In the genomic region with DNA sequence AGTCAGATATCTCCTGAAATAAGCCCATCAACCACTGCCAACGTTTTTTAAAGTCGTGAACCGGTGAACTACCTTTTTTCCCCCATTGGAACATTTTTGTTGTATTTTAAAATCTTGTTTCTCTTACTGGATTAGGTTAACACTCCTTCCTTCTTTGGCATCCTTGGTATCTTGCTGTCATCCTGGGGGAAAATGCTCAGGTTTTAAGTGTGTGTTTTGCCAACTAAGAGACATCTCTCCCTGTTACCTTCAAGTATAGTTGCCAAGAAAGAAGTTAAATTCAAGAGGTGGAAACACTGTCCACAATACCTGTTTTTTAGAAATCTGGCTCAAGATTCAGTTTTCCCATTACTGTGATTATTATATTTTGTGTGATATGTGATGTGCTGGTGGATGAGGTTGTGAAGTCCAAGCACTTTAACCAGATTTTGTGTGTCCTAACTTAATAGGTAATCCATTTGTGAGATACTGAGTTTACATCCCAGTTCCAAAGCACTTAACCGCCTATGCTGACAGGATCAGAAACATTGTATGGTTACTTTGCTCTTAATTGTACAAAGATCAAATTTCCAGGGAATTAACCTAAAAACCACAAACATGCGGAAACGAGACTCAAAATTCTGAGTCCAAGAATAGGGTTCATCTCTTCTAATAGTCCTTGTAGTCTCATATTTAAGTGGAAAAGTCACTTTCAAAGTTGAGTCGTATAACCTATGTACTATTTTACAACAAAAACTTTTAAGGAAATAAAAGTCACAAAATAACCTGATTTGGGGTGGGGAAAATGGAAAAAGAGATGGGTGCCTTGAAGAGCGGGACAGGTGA, we compare ENCODE assay signal across 1 cellular context.
TF ChIP-seq lines count a peak whose summit lies in the region.

No MANE protein-coding gene starts in this region.

TF ChIP-seq in HepG2, 621 proteins besides CTCF, POLR2A, EP300 and RAD21 (continued from another document and continues in another):
- TF ChIP-seq, protein P1, sequence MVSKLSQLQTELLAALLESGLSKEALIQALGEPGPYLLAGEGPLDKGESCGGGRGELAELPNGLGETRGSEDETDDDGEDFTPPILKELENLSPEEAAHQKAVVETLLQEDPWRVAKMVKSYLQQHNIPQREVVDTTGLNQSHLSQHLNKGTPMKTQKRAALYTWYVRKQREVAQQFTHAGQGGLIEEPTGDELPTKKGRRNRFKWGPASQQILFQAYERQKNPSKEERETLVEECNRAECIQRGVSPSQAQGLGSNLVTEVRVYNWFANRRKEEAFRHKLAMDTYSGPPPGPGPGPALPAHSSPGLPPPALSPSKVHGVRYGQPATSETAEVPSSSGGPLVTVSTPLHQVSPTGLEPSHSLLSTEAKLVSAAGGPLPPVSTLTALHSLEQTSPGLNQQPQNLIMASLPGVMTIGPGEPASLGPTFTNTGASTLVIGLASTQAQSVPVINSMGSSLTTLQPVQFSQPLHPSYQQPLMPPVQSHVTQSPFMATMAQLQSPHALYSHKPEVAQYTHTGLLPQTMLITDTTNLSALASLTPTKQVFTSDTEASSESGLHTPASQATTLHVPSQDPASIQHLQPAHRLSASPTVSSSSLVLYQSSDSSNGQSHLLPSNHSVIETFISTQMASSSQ (IDR thresholded peaks at IDR 0.05; ENCODE audit: low read depth), result peak; percentile 97
- TF ChIP-seq, protein P1 (CRISPR knock-in tag; IDR thresholded peaks at IDR 0.05; ENCODE audit: borderline replicate concordance), result peak; percentile 97
- 0 out of 2 replicates have a peak, but pooled peaks have one; percentile 22 for TF ChIP-seq ZNF317 (CRISPR knock-in tag; IDR thresholded peaks at IDR 0.05)
- TF ChIP-seq ZNF20 (CRISPR knock-in tag; IDR thresholded peaks at IDR 0.05), result no peak
- TF ChIP-seq ZNF24 (IDR thresholded peaks at IDR 0.05), result no peak
- TF ChIP-seq ATF7-NPFF (CRISPR knock-in tag; IDR thresholded peaks at IDR 0.05; ENCODE audit: low read depth), result no peak
- TF ChIP-seq ZNF772 (CRISPR knock-in tag; IDR thresholded peaks at IDR 0.05), result no peak
- TF ChIP-seq, protein P2, sequence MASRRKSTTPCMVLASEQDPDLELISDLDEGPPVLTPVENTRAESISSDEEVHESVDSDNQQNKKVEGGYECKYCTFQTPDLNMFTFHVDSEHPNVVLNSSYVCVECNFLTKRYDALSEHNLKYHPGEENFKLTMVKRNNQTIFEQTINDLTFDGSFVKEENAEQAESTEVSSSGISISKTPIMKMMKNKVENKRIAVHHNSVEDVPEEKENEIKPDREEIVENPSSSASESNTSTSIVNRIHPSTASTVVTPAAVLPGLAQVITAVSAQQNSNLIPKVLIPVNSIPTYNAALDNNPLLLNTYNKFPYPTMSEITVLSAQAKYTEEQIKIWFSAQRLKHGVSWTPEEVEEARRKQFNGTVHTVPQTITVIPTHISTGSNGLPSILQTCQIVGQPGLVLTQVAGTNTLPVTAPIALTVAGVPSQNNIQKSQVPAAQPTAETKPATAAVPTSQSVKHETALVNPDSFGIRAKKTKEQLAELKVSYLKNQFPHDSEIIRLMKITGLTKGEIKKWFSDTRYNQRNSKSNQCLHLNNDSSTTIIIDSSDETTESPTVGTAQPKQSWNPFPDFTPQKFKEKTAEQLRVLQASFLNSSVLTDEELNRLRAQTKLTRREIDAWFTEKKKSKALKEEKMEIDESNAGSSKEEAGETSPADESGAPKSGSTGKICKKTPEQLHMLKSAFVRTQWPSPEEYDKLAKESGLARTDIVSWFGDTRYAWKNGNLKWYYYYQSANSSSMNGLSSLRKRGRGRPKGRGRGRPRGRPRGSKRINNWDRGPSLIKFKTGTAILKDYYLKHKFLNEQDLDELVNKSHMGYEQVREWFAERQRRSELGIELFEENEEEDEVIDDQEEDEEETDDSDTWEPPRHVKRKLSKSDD (CRISPR knock-in tag; IDR thresholded peaks at IDR 0.05; ENCODE audit: low read depth), result no peak
- 0 out of 2 replicates have a peak, but pooled peaks have one; percentile 61 for TF ChIP-seq ZFP1 (CRISPR knock-in tag; IDR thresholded peaks at IDR 0.05)
- TF ChIP-seq JUNB (CRISPR knock-in tag; IDR thresholded peaks at IDR 0.05; ENCODE audit: borderline replicate concordance), result no peak
- no peak for TF ChIP-seq ZNF530 (CRISPR knock-in tag; IDR thresholded peaks at IDR 0.05; ENCODE audit: low read depth)
- TF ChIP-seq ZNF136 (CRISPR knock-in tag; IDR thresholded peaks at IDR 0.05; ENCODE audit: low read depth), result no peak
- no peak for TF ChIP-seq SMARCE1 (IDR thresholded peaks at IDR 0.05; ENCODE audit: borderline replicate concordance)
- TF ChIP-seq HOXA5 (CRISPR knock-in tag; IDR thresholded peaks at IDR 0.05), result no peak
- no peak for TF ChIP-seq KDM5A (IDR thresholded peaks at IDR 0.05; ENCODE audit: borderline replicate concordance, low read length)
- no peak for TF ChIP-seq FOSL2 (CRISPR knock-in tag; IDR thresholded peaks at IDR 0.05)
- TF ChIP-seq SYNCRIP (IDR thresholded peaks at IDR 0.05; ENCODE audit: insufficient read depth, low read depth, low read length), result no peak
- no peak for TF ChIP-seq ARNT2 (CRISPR knock-in tag; IDR thresholded peaks at IDR 0.05; ENCODE audit: low read depth)
- no peak for TF ChIP-seq KDM5B (CRISPR knock-in tag; IDR thresholded peaks at IDR 0.05; ENCODE audit: borderline replicate concordance)
- TF ChIP-seq ZNF510 (CRISPR knock-in tag; IDR thresholded peaks at IDR 0.05; ENCODE audit: low read depth), result 0 out of 2 replicates have a peak, but pooled peaks have one; percentile 60
- no peak for TF ChIP-seq RFX3 (CRISPR knock-in tag; IDR thresholded peaks at IDR 0.05)
- TF ChIP-seq NCOA5 (CRISPR knock-in tag; IDR thresholded peaks at IDR 0.05), result no peak
- peak; percentile 9; the same call in 1 of the 2 replicates for TF ChIP-seq ZNF512B (CRISPR knock-in tag; IDR thresholded peaks at IDR 0.05; ENCODE audit: borderline replicate concordance)
- TF ChIP-seq ZNF878 (CRISPR knock-in tag; IDR thresholded peaks at IDR 0.05), result no peak
- no peak for TF ChIP-seq ZNF883 (CRISPR knock-in tag; IDR thresholded peaks at IDR 0.05; ENCODE audit: not compliant biosample characterization)
- no peak for TF ChIP-seq NR3C1 (CRISPR knock-in tag; IDR thresholded peaks at IDR 0.05)
- TF ChIP-seq ZNF781 (CRISPR knock-in tag; IDR thresholded peaks at IDR 0.05; ENCODE audit: borderline replicate concordance, not compliant biosample characterization), result no peak
- TF ChIP-seq BCL6 (CRISPR knock-in tag; IDR thresholded peaks at IDR 0.05), result peak; percentile 83
- TF ChIP-seq, protein P3, sequence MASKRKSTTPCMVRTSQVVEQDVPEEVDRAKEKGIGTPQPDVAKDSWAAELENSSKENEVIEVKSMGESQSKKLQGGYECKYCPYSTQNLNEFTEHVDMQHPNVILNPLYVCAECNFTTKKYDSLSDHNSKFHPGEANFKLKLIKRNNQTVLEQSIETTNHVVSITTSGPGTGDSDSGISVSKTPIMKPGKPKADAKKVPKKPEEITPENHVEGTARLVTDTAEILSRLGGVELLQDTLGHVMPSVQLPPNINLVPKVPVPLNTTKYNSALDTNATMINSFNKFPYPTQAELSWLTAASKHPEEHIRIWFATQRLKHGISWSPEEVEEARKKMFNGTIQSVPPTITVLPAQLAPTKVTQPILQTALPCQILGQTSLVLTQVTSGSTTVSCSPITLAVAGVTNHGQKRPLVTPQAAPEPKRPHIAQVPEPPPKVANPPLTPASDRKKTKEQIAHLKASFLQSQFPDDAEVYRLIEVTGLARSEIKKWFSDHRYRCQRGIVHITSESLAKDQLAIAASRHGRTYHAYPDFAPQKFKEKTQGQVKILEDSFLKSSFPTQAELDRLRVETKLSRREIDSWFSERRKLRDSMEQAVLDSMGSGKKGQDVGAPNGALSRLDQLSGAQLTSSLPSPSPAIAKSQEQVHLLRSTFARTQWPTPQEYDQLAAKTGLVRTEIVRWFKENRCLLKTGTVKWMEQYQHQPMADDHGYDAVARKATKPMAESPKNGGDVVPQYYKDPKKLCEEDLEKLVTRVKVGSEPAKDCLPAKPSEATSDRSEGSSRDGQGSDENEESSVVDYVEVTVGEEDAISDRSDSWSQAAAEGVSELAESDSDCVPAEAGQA (IDR thresholded peaks at IDR 0.05; ENCODE audit: low read depth), result no peak
- TF ChIP-seq, protein P3 (CRISPR knock-in tag; IDR thresholded peaks at IDR 0.05; ENCODE audit: borderline replicate concordance), result no peak
- TF ChIP-seq CREB1 (IDR thresholded peaks at IDR 0.05), result no peak
- TF ChIP-seq CREB1 (CRISPR knock-in tag; IDR thresholded peaks at IDR 0.05), result peak; percentile 52; the same call in 1 of the 2 replicates
- TF ChIP-seq ZNF432 (CRISPR knock-in tag; IDR thresholded peaks at IDR 0.05; ENCODE audit: borderline replicate concordance), result no peak
- no peak for TF ChIP-seq ZNF276 (CRISPR knock-in tag; IDR thresholded peaks at IDR 0.05; ENCODE audit: low read depth)
- no peak for TF ChIP-seq SSRP1 (CRISPR knock-in tag; IDR thresholded peaks at IDR 0.05)
- no peak for TF ChIP-seq ZNF10 (CRISPR knock-in tag; IDR thresholded peaks at IDR 0.05; ENCODE audit: borderline replicate concordance, low read depth)
- TF ChIP-seq ZNF800 (CRISPR knock-in tag; IDR thresholded peaks at IDR 0.05), result no peak
- TF ChIP-seq MTF2 (CRISPR knock-in tag; IDR thresholded peaks at IDR 0.05; ENCODE audit: borderline replicate concordance), result no peak
- no peak for TF ChIP-seq GZF1 (CRISPR knock-in tag; IDR thresholded peaks at IDR 0.05)
- TF ChIP-seq JUN (CRISPR knock-in tag; IDR thresholded peaks at IDR 0.05), result 0 out of 2 replicates have a peak, but pooled peaks have one; percentile 38
